Comparison of ENCODE assay signal across 8 cellular contexts in genomic region chr3:10247679-10248183, GRCh38. TPM values are rescaled to one million over a fixed set of nuclear protein-coding genes. Genes with fewer than 3 reads are reported as not detected.
DNase-seq lines count a peak whose midpoint lies in the region; ATAC-seq and TF ChIP-seq lines count a peak whose summit lies in the region.

No MANE protein-coding gene starts in this region.

- no peaks in the 10 kb centered on the region for H3K27me3 Mint-ChIP-seq in activated naive CD4-positive, alpha-beta T cell treated with anti-CD3 and anti-CD28 coated beads for 36 hours (ENCODE audit: low read depth)

- H4K91ac ChIP-seq in mesenchymal stem cell (ENCODE audit: low read length) = no peak overlapping the region

- no peak for DNase-seq in activated naive CD4-positive, alpha-beta T cell treated with anti-CD3 and anti-CD28 coated beads for 36 hours
- no peak for DNase-seq in activated naive CD4-positive, alpha-beta T cell treated with Interleukin-2 at 50 U/mL for 16 hours
- DNase-seq in astrocyte of the cerebellum (ENCODE audit: low read depth) = no peak
- no peak for DNase-seq in mesenchymal stem cell
- no peak for DNase-seq in upper lobe of left lung
- DNase-seq in H7 = no peak
- no peak for DNase-seq in DMS79 (lab: John Stamatoyannopoulos, UW)
- DNase-seq in foreskin melanocyte = no peak

- peak overlapping the region; percentile 92 for H3K27ac Mint-ChIP-seq in activated naive CD4-positive, alpha-beta T cell treated with anti-CD3 and anti-CD28 coated beads for 36 hours

- WGBS in mesenchymal stem cell = 68% methylated on average over 13 of the region's 14 CpGs
- WGBS in upper lobe of left lung, 2 donors = 49 to 63% methylated on average over 14 of the region's 14 CpGs

- peaks cover 5% of the 10 kb centered on the region for H3K79me1 ChIP-seq in mesenchymal stem cell (replicated peaks; ENCODE audit: low read length, poor library complexity, severe bottlenecking)

- no peak for ATAC-seq in upper lobe of left lung (ENCODE audit: low FRiP score in 2 of 2)

- peak overlapping the region in 1 of 2 experiments; percentile 53 for H3K4ac ChIP-seq in mesenchymal stem cell (ENCODE audit: low read depth in 1 of 2, low read length in 2 of 2)

- TF ChIP-seq POLR2A in upper lobe of left lung (IDR thresholded peaks at IDR 0.05) = no peak

- intact Hi-C loops in activated naive CD4-positive, alpha-beta T cell treated with anti-CD3 and anti-CD28 coated beads for 36 hours (cut with micrococcal nuclease) = loop anchor here (1.0 to 2.0 kb wide), 13 partner anchors 17 to 851 kb away; partner anchors contain the start of genes BRK1, FANCD2, JAGN1 and MTMR14

- H3K9me3 ChIP-seq in mesenchymal stem cell (ENCODE audit: control insufficient read depth, low read length) = peaks cover 27% of the 10 kb centered on the region
- H3K9me3 ChIP-seq in upper lobe of left lung = peaks cover 0 to 19% (median 5%) of the 10 kb centered on the region in 4 donors

- H3K4me1 Mint-ChIP-seq in activated naive CD4-positive, alpha-beta T cell treated with anti-CD3 and anti-CD28 coated beads for 36 hours (ENCODE audit: low read depth) = peaks cover 56% of the 10 kb centered on the region

- no peak overlapping the region for H3K18ac ChIP-seq in mesenchymal stem cell (ENCODE audit: low read depth in 1 of 2, low read length in 2 of 2)

- peak overlapping the region; percentile 96 for H3K9ac ChIP-seq in mesenchymal stem cell (ENCODE audit: low read length)

- H3K4me3 ChIP-seq in astrocyte of the cerebellum (ENCODE audit: low read depth, low read length) = peak overlapping the region; percentile 57
- H3K4me3 ChIP-seq in mesenchymal stem cell (ENCODE audit: insufficient read depth in 1 of 2, low read depth in 1 of 2, low read length in 2 of 2) = peak overlapping the region; percentile 73 to 96
- H3K4me3 ChIP-seq in upper lobe of left lung = peak overlapping the region; percentile 69 to 95 (median 84)
- H3K4me3 ChIP-seq in H7 (ENCODE audit: insufficient read depth, low read depth, low read length) = no peak overlapping the region

- H3K4me1 ChIP-seq in mesenchymal stem cell (ENCODE audit: control insufficient read depth, insufficient read depth, low read depth, low read length) (peaks cover 10% of the 10 kb centered on the region), upper lobe of left lung (peaks cover 24 to 33% (median 29%) of the 10 kb centered on the region in 4 donors)

- no peak for TF ChIP-seq EP300 in upper lobe of left lung (IDR thresholded peaks at IDR 0.05)

- peak overlapping the region; percentile 75 for H3K4me3 Mint-ChIP-seq in activated naive CD4-positive, alpha-beta T cell treated with anti-CD3 and anti-CD28 coated beads for 36 hours

- no peak for TF ChIP-seq CTCF in astrocyte of the cerebellum (IDR thresholded peaks at IDR 0.05; ENCODE audit: low read depth, low read length, missing control alignments)
- no peak for TF ChIP-seq CTCF in upper lobe of left lung (IDR thresholded peaks at IDR 0.05)

- CTCF ChIA-PET in activated naive CD4-positive, alpha-beta T cell treated with anti-CD3 and anti-CD28 coated beads for 36 hours (lab: Charles Lee) = interaction anchor here (0.7 to 1.6 kb wide), 4 partner anchors 16 to 81 kb away, joined by 4 to 9 read pairs (median 5); no protein-coding TSS in a partner anchor

- H2BK15ac ChIP-seq in mesenchymal stem cell (ENCODE audit: low read depth, poor library complexity, severe bottlenecking) = no peak overlapping the region

- H3K27ac ChIP-seq in mesenchymal stem cell (ENCODE audit: low read length, poor library complexity, severe bottlenecking) (peak overlapping the region; percentile 25), upper lobe of left lung (peak overlapping the region; percentile 89 to 92 (median 90))

- in situ Hi-C loops in astrocyte of the cerebellum (cut with HindIII; ENCODE audit: low sequenced_read_pairs) = loop anchor here (5.0 to 10.0 kb wide), 2 partner anchors 85 to 193 kb away; partner anchors contain the start of gene IRAK2

- no peak overlapping the region for H4K8ac ChIP-seq in mesenchymal stem cell (ENCODE audit: low read length)

- H2BK5ac ChIP-seq in mesenchymal stem cell (ENCODE audit: low read depth, low read length, poor library complexity, severe bottlenecking) = no peak overlapping the region

- H2AFZ ChIP-seq in mesenchymal stem cell (ENCODE audit: low read depth, low read length) = peak overlapping the region; percentile 46

- peaks cover 19% of the 10 kb centered on the region for H3K9me3 Mint-ChIP-seq in activated naive CD4-positive, alpha-beta T cell treated with anti-CD3 and anti-CD28 coated beads for 36 hours

- no peak overlapping the region for H3K23ac ChIP-seq in mesenchymal stem cell (ENCODE audit: low read length in 2 of 2)

- no peak overlapping the region for H2BK12ac ChIP-seq in mesenchymal stem cell (ENCODE audit: low read length in 2 of 2)

- H3K36me3 Mint-ChIP-seq in activated naive CD4-positive, alpha-beta T cell treated with anti-CD3 and anti-CD28 coated beads for 36 hours (ENCODE audit: low read depth) = peaks cover 56% of the 10 kb centered on the region

- peaks cover 6 to 47% of the 10 kb centered on the region in 2 experiments for H3K36me3 ChIP-seq in mesenchymal stem cell (ENCODE audit: control insufficient read depth in 1 of 2, insufficient read depth in 2 of 2, low read depth in 1 of 2, low read length in 2 of 2)
- H3K36me3 ChIP-seq in upper lobe of left lung = peaks cover 0 to 24% (median 3%) of the 10 kb centered on the region in 4 donors
- 0 out of 2 replicates have a peak, but pooled peaks cover 3% of the 10 kb centered on the region for H3K36me3 ChIP-seq in H7 (replicated peaks; ENCODE audit: control insufficient read depth, insufficient read depth, low read length)

- H3K4me2 ChIP-seq in mesenchymal stem cell (ENCODE audit: low read length, poor library complexity, severe bottlenecking) = peak overlapping the region; percentile 68

- H3K14ac ChIP-seq in mesenchymal stem cell (ENCODE audit: low read length in 2 of 2) = no peak overlapping the region

- H2AK5ac ChIP-seq in mesenchymal stem cell (ENCODE audit: low read length, severe bottlenecking) = no peak overlapping the region

- H3K27me3 ChIP-seq in mesenchymal stem cell (ENCODE audit: control insufficient read depth in 1 of 2, insufficient read depth in 1 of 2, low read length in 2 of 2) (no peaks in the 10 kb centered on the region), upper lobe of left lung (no peaks in the 10 kb centered on the region), H7 (ENCODE audit: control insufficient read depth, insufficient read depth, low read length) (no peaks in the 10 kb centered on the region)

- H2BK120ac ChIP-seq in mesenchymal stem cell (ENCODE audit: low read depth, low read length) = no peak overlapping the region

RNA-seq across cellular contexts. Expression of gene TATDN2, which starts 0.5 kb away (rescaled TPM):
- total RNA-seq in activated naive CD4-positive, alpha-beta T cell treated with anti-CD3 and anti-CD28 coated beads for 36 hours = 10 to 100 TPM; 25.8 to 28.1 TPM
- polyA plus RNA-seq in mesenchymal stem cell (2013, experiment 1 of 2) = 17.8 TPM
- polyA plus RNA-seq in mesenchymal stem cell (2013, experiment 2 of 2) = 17.5 TPM
- total RNA-seq in upper lobe of left lung = 10 to 100 TPM; 20.3 to 34.6 (median 26.0) TPM
- 5.3 and 9.8 TPM in 2 replicates for total RNA-seq in H7 (2014; rRNA removed; shearing (Covaris generic))

RNA-seq across cellular contexts. Expression of gene GHRL, which starts 45.0 kb away (rescaled TPM):
- total RNA-seq in activated naive CD4-positive, alpha-beta T cell treated with anti-CD3 and anti-CD28 coated beads for 36 hours = not detected
- polyA plus RNA-seq in mesenchymal stem cell (2013, experiment 1 of 2) = not detected
- polyA plus RNA-seq in mesenchymal stem cell (2013, experiment 2 of 2) = not detected
- total RNA-seq in upper lobe of left lung = 10 to 100 TPM in 1 of 6 donors, 1 to 10 TPM in 5; 1.1 to 14.7 (median 1.8) TPM
- total RNA-seq in H7 (2014; rRNA removed; shearing (Covaris generic)) = not detected in 2 replicates
